8 cellular contexts compared by ENCODE assay signal in the genomic region with DNA sequence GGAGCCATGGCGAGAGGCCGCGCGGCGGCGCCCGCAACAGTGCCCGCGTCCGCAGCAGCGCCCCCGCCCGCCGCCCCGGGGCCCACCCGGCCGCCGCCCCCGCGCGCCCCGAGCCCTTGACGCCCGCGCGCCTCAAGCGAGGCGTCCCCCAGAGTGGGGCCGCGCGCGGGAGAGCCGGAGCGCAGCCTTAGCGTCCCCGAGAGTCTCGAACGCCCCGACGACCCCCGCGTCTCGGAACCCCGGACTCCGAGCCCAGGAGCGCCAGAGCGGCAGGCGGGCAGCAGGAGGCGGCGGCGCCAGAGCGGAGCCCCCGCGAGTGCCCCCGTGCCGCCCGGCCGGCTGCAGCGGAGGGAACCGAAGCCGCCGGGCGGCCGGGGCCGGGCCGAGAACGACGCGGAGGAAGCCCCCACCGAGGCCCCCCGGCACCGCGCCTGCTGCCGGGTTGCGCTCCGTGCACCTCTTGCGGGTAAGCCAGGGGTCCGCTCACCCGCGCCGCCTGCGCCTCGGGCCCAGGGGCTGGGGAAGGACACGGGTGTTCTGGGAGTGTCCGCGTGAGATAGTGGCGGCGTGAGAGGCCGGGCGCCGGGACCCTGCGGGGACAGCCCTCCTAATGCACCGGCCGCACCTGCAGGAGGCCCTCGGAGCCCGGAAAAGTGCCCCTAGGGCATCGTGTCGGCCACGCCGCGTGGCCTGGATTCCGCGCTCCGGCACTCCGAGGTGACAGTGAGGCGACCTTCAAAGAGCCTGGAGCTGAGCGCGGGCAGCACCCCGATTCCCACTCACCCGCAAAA. TPM values are rescaled to one million over a fixed set of nuclear protein-coding genes. Genes with fewer than 3 reads are reported as not detected.
DNase-seq lines count a peak whose midpoint lies in the region; ATAC-seq, FAIRE-seq and TF ChIP-seq lines count a peak whose summit lies in the region.

No MANE protein-coding gene starts in this region.

- no peaks in the 10 kb centered on the region for H3K4me1 ChIP-seq in HEK293 (ENCODE audit: control insufficient read depth, insufficient read depth, low read length)
- peaks cover 2 to 22% (median 6%) of the 10 kb centered on the region in 4 donors for H3K4me1 ChIP-seq in Peyer's patch
- H3K4me1 ChIP-seq in iPS-15b (ENCODE audit: control insufficient read depth, insufficient read depth, low read length): peaks cover 10% of the 10 kb centered on the region
- H3K4me1 ChIP-seq in small intestine (ENCODE audit: control insufficient read depth in 2 of 2, insufficient read depth in 1 of 2, low read depth in 1 of 2, low read length in 1 of 2): peaks cover 2 to 18% of the 10 kb centered on the region in 2 donors

- no peak for FAIRE-seq in small intestine (lab: Jason Lieb, UNC)

- DNase-seq in GM10266 (ENCODE audit: extremely low spot score) (peak; percentile 47), Peyer's patch (peak; percentile 38 to 70 (median 69)), small intestine (peak; percentile 58), NCI-H1092 treated with DMSO at 0.1 percent for 48 hours (lab: John Stamatoyannopoulos, UW) (no peak), amniotic stem cell (lab: John Stamatoyannopoulos, UW) (no peak)
- DNase-seq in activated naive CD8-positive, alpha-beta T cell treated with anti-CD3 and anti-CD28 coated beads, Interleukin-2, amount 50 U/mL, for 24 hours: peak; percentile 44

- WGBS in small intestine, 3 donors: 0 to 1% (median 1%) methylated on average over 30 to 110 of the region's 110 CpGs

- TF ChIP-seq POLR2A in Peyer's patch (IDR thresholded peaks at IDR 0.05): peak in 1 of 2 donors; percentile 42

- H3K9ac ChIP-seq in iPS-15b (ENCODE audit: low read depth, low read length): peak overlapping the region; percentile 39

- H3K4me3 ChIP-seq in HEK293 (ENCODE audit: low read depth, low read length): peak overlapping the region; percentile 89
- peak overlapping the region; percentile 75 to 98 (median 89) for H3K4me3 ChIP-seq in Peyer's patch
- H3K4me3 ChIP-seq in iPS-15b (ENCODE audit: low read depth, low read length): peak overlapping the region; percentile 64
- peak overlapping the region; percentile 91 to 96 for H3K4me3 ChIP-seq in small intestine (ENCODE audit: low read depth in 1 of 2, low read length in 2 of 2)

- H3K9me3 ChIP-seq in HEK293 (ENCODE audit: control insufficient read depth, insufficient read depth, low read depth, low read length) (no peaks in the 10 kb centered on the region), Peyer's patch (no peaks in the 10 kb centered on the region), iPS-15b (ENCODE audit: control insufficient read depth, insufficient read depth, low read length) (no peaks in the 10 kb centered on the region), small intestine (ENCODE audit: control insufficient read depth, low read depth) (no peaks in the 10 kb centered on the region)

- peak overlapping the region; percentile 94 for H3K4me3 Mint-ChIP-seq in activated naive CD8-positive, alpha-beta T cell treated with anti-CD3 and anti-CD28 coated beads, Interleukin-2, amount 50 U/mL, for 24 hours

- H3K4me1 Mint-ChIP-seq in activated naive CD8-positive, alpha-beta T cell treated with anti-CD3 and anti-CD28 coated beads, Interleukin-2, amount 50 U/mL, for 24 hours: peaks cover 59% of the 10 kb centered on the region

- no peaks in the 10 kb centered on the region for H3K27me3 Mint-ChIP-seq in activated naive CD8-positive, alpha-beta T cell treated with anti-CD3 and anti-CD28 coated beads, Interleukin-2, amount 50 U/mL, for 24 hours

- POLR2A ChIA-PET in HEK293 (lab: Yijun Ruan, JAX): interaction anchor here (0.6 to 1.2 kb wide), 3 partner anchors 36 to 85 kb away, joined by 3 to 4 read pairs (median 3); no protein-coding TSS in a partner anchor

- H3K36me3 Mint-ChIP-seq in activated naive CD8-positive, alpha-beta T cell treated with anti-CD3 and anti-CD28 coated beads, Interleukin-2, amount 50 U/mL, for 24 hours (ENCODE audit: low read depth): peaks cover 10% of the 10 kb centered on the region

- CTCF ChIA-PET in HEK293 (lab: Yijun Ruan, JAX): no interaction called here

- TF ChIP-seq CTCF in GM10266 (IDR thresholded peaks at IDR 0.05; ENCODE audit: control insufficient read depth, insufficient read depth, low read depth, missing control alignments) (peak; percentile 15), HEK293 (tag by site-specific recombination; IDR thresholded peaks at IDR 0.05) (no peak), Peyer's patch (IDR thresholded peaks at IDR 0.05) (peak in 1 of 6 experiments; percentile 11)

- H3K36me3 ChIP-seq in HEK293 (ENCODE audit: control insufficient read depth in 2 of 2, insufficient read depth in 1 of 2, low read length in 2 of 2) (no peaks in the 10 kb centered on the region), Peyer's patch (no peaks in the 10 kb centered on the region), iPS-15b (ENCODE audit: control insufficient read depth, insufficient read depth, low read length) (no peaks in the 10 kb centered on the region), small intestine (ENCODE audit: control insufficient read depth in 2 of 2, insufficient read depth in 2 of 2, low read length in 2 of 2) (no peaks in the 10 kb centered on the region)

- ATAC-seq in activated naive CD8-positive, alpha-beta T cell treated with anti-CD3 and anti-CD28 coated beads, Interleukin-2, amount 50 U/mL, for 24 hours: peak; percentile 5

- H3K9me3 Mint-ChIP-seq in activated naive CD8-positive, alpha-beta T cell treated with anti-CD3 and anti-CD28 coated beads, Interleukin-2, amount 50 U/mL, for 24 hours: no peaks in the 10 kb centered on the region

- peak overlapping the region; percentile 66; the same call in 1 of the 2 replicates for H3K27ac ChIP-seq in HEK293 (ENCODE audit: extremely low read depth, low read depth, low read length)
- peak overlapping the region; percentile 91 to 95 (median 93) for H3K27ac ChIP-seq in Peyer's patch
- peak overlapping the region; percentile 97 to 99 for H3K27ac ChIP-seq in small intestine (ENCODE audit: low read depth in 1 of 2, low read length in 1 of 2)

- H3K27me3 ChIP-seq in Peyer's patch: no peaks in the 10 kb centered on the region
- no peaks in the 10 kb centered on the region for H3K27me3 ChIP-seq in iPS-15b (ENCODE audit: control insufficient read depth, insufficient read depth, low read length)
- no peaks in the 10 kb centered on the region for H3K27me3 ChIP-seq in small intestine (ENCODE audit: control insufficient read depth in 2 of 2, insufficient read depth in 2 of 2, low read length in 2 of 2)

- peak overlapping the region; percentile 89 for H3K27ac Mint-ChIP-seq in activated naive CD8-positive, alpha-beta T cell treated with anti-CD3 and anti-CD28 coated beads, Interleukin-2, amount 50 U/mL, for 24 hours

TF ChIP-seq in HEK293, 187 proteins besides CTCF, POLR2A, EP300 and RAD21 (continues in another document):
- TF ChIP-seq ZSCAN30 (tag by site-specific recombination; IDR thresholded peaks at IDR 0.05) (0 out of 2 replicates have a peak, but pooled peaks have one; percentile 11), ZIC2 (tag by site-specific recombination; IDR thresholded peaks at IDR 0.05) (peak; percentile 24; the same call in 1 of the 2 replicates), ZBTB26 (tag by site-specific recombination; optimal IDR thresholded peaks at IDR 0.05) (peak; percentile 79), ZNF704 (tag by site-specific recombination; IDR thresholded peaks at IDR 0.05) (no peak), GLIS1 (tag by site-specific recombination; IDR thresholded peaks at IDR 0.05) (0 out of 2 replicates have a peak, but pooled peaks have one; percentile 12), ZNF10 (tag by site-specific recombination; IDR thresholded peaks at IDR 0.05) (no peak), GLIS2 (tag by site-specific recombination; IDR thresholded peaks at IDR 0.05) (peak; percentile 72; the same call in 1 of the 2 replicates), ZNF335 (tag by site-specific recombination; conservative IDR thresholded peaks at IDR 0.05) (peak; percentile 95), ZBTB8A (tag by site-specific recombination; IDR thresholded peaks at IDR 0.05) (peak; percentile 87)

RNA-seq across cellular contexts. Expression of gene ULK4, which starts 51.9 kb away (rescaled TPM):
- total RNA-seq in Peyer's patch: 10 to 100 TPM in 3 of 4 donors, 1 to 10 TPM in 1; 8.4 to 43.8 (median 20.8) TPM
- 1 to 10 TPM; 1.1 to 1.9 (median 1.6) TPM for polyA plus RNA-seq in small intestine

Comparison
In these comparisons a context has a peak if more than half of its experiments do, and no peak if none do; other contexts are left out.
1. DNase-seq: peak in GM10266 (single experiment), Peyer's patch (3 of 3), activated naive CD8-positive, alpha-beta T cell treated with anti-CD3 and anti-CD28 coated beads, Interleukin-2, amount 50 U/mL, for 24 hours (single experiment) and small intestine (single experiment); none in NCI-H1092 treated with DMSO at 0.1 percent for 48 hours (single experiment) and amniotic stem cell (single experiment).
2. Peak in every context shown above with its lines, with median percentiles within 50 percentile points of each other: H3K27ac ChIP-seq and H3K4me3 ChIP-seq.